Comparison of ENCODE assay signal across 8 cellular contexts in genomic region chr4:124262211-124263179, GRCh38.
DNase-seq lines count a peak whose midpoint lies in the region; ATAC-seq and TF ChIP-seq lines count a peak whose summit lies in the region.

No MANE protein-coding gene starts in this region.

- H4K20me1 ChIP-seq in H9 (ENCODE audit: control insufficient read depth, insufficient read depth, insufficient read length) (no peaks in the 10 kb centered on the region), Loucy (ENCODE audit: insufficient read depth, low read length, poor library complexity, severe bottlenecking) (no peaks in the 10 kb centered on the region)

- H3K9me3 ChIP-seq in H9 (ENCODE audit: control insufficient read depth, low read depth, low read length) (no peaks in the 10 kb centered on the region), Loucy (ENCODE audit: insufficient read depth, low read depth, low read length) (no peaks in the 10 kb centered on the region), RWPE2 (ENCODE audit: severe bottlenecking) (no peaks in the 10 kb centered on the region), sigmoid colon (no peaks in the 10 kb centered on the region)

- intact Hi-C loops in sigmoid colon (cut with DNase I) = loop anchor here (2.0 to 10.0 kb wide), 4 partner anchors 618 to 1340 kb away; partner anchors contain the start of genes NUDT6 and SPRY1

- no peaks in the 10 kb centered on the region for H3K9me3 Mint-ChIP-seq in H9

- DNase-seq in NCI-H146 (lab: John Stamatoyannopoulos, UW) (peak; percentile 49), NCI-H146 treated with DMSO at 0.1 percent for 48 hours (lab: John Stamatoyannopoulos, UW; ENCODE audit: unreplicated experiment) (no peak), H9 (peak; percentile 47), RWPE2 (ENCODE audit: low spot score) (no peak), amniotic stem cell (lab: John Stamatoyannopoulos, UW) (peak; percentile 78), hepatic stellate cell (ENCODE audit: low spot score) (peak; percentile 46), sigmoid colon (peak; percentile 79)

- H3K9me2 ChIP-seq in Loucy (replicated peaks; ENCODE audit: low read depth, low read length) = no peaks in the 10 kb centered on the region

- H3K23me2 ChIP-seq in H9 (ENCODE audit: insufficient read length, low read depth, low read length, poor library complexity, severe bottlenecking) = no peaks in the 10 kb centered on the region

- H3K4me3 ChIP-seq in Loucy (ENCODE audit: low read length, poor library complexity, severe bottlenecking) (no peak overlapping the region), RWPE2 (ENCODE audit: severe bottlenecking) (no peak overlapping the region), sigmoid colon (no peak overlapping the region)

- no peak overlapping the region for H3K9ac ChIP-seq in H9 (ENCODE audit: extremely low read depth, insufficient read length, low read length)
- H3K9ac ChIP-seq in Loucy (ENCODE audit: low read depth, low read length, poor library complexity, severe bottlenecking) = no peak overlapping the region

- no peak overlapping the region for H2BK5ac ChIP-seq in H9 (ENCODE audit: insufficient read length, low read length)

- no peak for TF ChIP-seq EP300 in sigmoid colon (IDR thresholded peaks at IDR 0.05)

- H3K4me3 Mint-ChIP-seq in H9 = no peak overlapping the region

- no peak overlapping the region for H2AK5ac ChIP-seq in H9 (ENCODE audit: insufficient read length, low read length)

- no peak overlapping the region for H4K8ac ChIP-seq in H9 (replicated peaks; ENCODE audit: insufficient read length, low read depth, low read length)

- no peaks in the 10 kb centered on the region for H3K36me3 Mint-ChIP-seq in H9 (ENCODE audit: insufficient read depth in 1 of 3, low read depth in 3 of 3)

- H3K36me3 ChIP-seq in Loucy (ENCODE audit: insufficient read depth, low read length) (no peaks in the 10 kb centered on the region), RWPE2 (ENCODE audit: low read depth) (no peaks in the 10 kb centered on the region), sigmoid colon (no peaks in the 10 kb centered on the region)

- H2BK20ac ChIP-seq in H9 (ENCODE audit: low read depth, low read length, poor library complexity, severe bottlenecking) = no peak overlapping the region

- no peaks in the 10 kb centered on the region for H3F3A ChIP-seq in Loucy (ENCODE audit: low read depth)

- no peaks in the 10 kb centered on the region for H3K4me1 Mint-ChIP-seq in H9

- no peak overlapping the region for H3K4ac ChIP-seq in H9 (ENCODE audit: low read depth, low read length)

- no peaks in the 10 kb centered on the region for H3K79me1 ChIP-seq in H9 (ENCODE audit: insufficient read depth, low read depth, low read length, poor library complexity, severe bottlenecking)

- H3T11ph ChIP-seq in H9 (ENCODE audit: low read length) = no peak overlapping the region

- no CpG with 5 or more reads among the region's 7 CpGs for WGBS in H9 (ENCODE audit: extremely low coverage, insufficient read length, low lambda C conversion rate)
- WGBS in sigmoid colon, 2 donors = 7 to 22% methylated on average over 7 of the region's 7 CpGs

- no peaks in the 10 kb centered on the region for H3K4me1 ChIP-seq in H9 (ENCODE audit: insufficient read depth, low read length)
- H3K4me1 ChIP-seq in Loucy (ENCODE audit: insufficient read depth, low read length, poor library complexity, severe bottlenecking) = no peaks in the 10 kb centered on the region
- H3K4me1 ChIP-seq in RWPE2 (ENCODE audit: insufficient read depth, poor library complexity, severe bottlenecking) = no peaks in the 10 kb centered on the region
- H3K4me1 ChIP-seq in sigmoid colon = peaks cover 0 to 10% (median 7%) of the 10 kb centered on the region in 4 donors

- TF ChIP-seq CTCF in H9 (conservative IDR thresholded peaks at IDR 0.05) (peak; percentile 91), Loucy (conservative IDR thresholded peaks at IDR 0.05; ENCODE audit: low read length) (peak; percentile 95), RWPE2 (IDR thresholded peaks at IDR 0.05; ENCODE audit: poor library complexity, severe bottlenecking) (peak; percentile 95), sigmoid colon (IDR thresholded peaks at IDR 0.05) (peak; percentile 60 to 83 (median 62))

- H4K91ac ChIP-seq in H9 (ENCODE audit: insufficient read length, low read depth, low read length) = no peak overlapping the region

- H3K4me2 ChIP-seq in H9 (ENCODE audit: insufficient read depth, insufficient read length, low read length) (no peak overlapping the region), Loucy (ENCODE audit: low read depth, low read length, poor library complexity, severe bottlenecking) (peak overlapping the region; percentile 14)

- H3K27ac ChIP-seq in H9 (ENCODE audit: insufficient read length, low read depth, low read length) = no peak overlapping the region
- H3K27ac ChIP-seq in RWPE2 (ENCODE audit: poor library complexity, severe bottlenecking) = no peak overlapping the region
- H3K27ac ChIP-seq in sigmoid colon = no peak overlapping the region

- H3K27me3 ChIP-seq in H9 (ENCODE audit: insufficient read depth, low read length) = no peaks in the 10 kb centered on the region
- H3K27me3 ChIP-seq in Loucy (ENCODE audit: insufficient read depth, low read length, poor library complexity, severe bottlenecking) = no peaks in the 10 kb centered on the region
- H3K27me3 ChIP-seq in RWPE2 (ENCODE audit: insufficient read depth, poor library complexity, severe bottlenecking) = no peaks in the 10 kb centered on the region
- no peaks in the 10 kb centered on the region for H3K27me3 ChIP-seq in sigmoid colon

- no peak overlapping the region for H3K18ac ChIP-seq in H9 (ENCODE audit: insufficient read length, low read depth, low read length)

- peak; percentile 91 for ATAC-seq in RWPE2 (ENCODE audit: low read depth)

- TF ChIP-seq POLR2A in sigmoid colon (IDR thresholded peaks at IDR 0.05) = no peak

- no peak overlapping the region for H2BK15ac ChIP-seq in H9 (ENCODE audit: low read depth, low read length)

- no peak overlapping the region for H3K56ac ChIP-seq in H9 (ENCODE audit: insufficient read length, low read depth, low read length)

- no peak overlapping the region for H2BK12ac ChIP-seq in H9 (ENCODE audit: insufficient read length, low read depth, low read length)

- no peak overlapping the region for H2BK120ac ChIP-seq in H9 (ENCODE audit: low read depth, low read length, poor library complexity, severe bottlenecking)

- H3K79me2 ChIP-seq in H9 (ENCODE audit: insufficient read depth, low read length) = no peaks in the 10 kb centered on the region
- H3K79me2 ChIP-seq in Loucy (ENCODE audit: insufficient read depth, low read length) = no peaks in the 10 kb centered on the region

- no peaks in the 10 kb centered on the region for H3K27me3 Mint-ChIP-seq in H9 (ENCODE audit: low read depth)

- no peak overlapping the region for H4K5ac ChIP-seq in H9 (ENCODE audit: insufficient read length, low read depth, low read length)

- H2AFZ ChIP-seq in H9 (ENCODE audit: low read length) (no peak overlapping the region), Loucy (ENCODE audit: low read length) (peak overlapping the region; percentile 23; the same call in 1 of the 2 replicates)

- no peak overlapping the region for H3K27ac Mint-ChIP-seq in H9

- no peak overlapping the region for H3K14ac ChIP-seq in H9 (ENCODE audit: insufficient read depth, low read length)

- no peak overlapping the region for H3K23ac ChIP-seq in H9 (ENCODE audit: insufficient read length, low read depth, low read length)

Comparison
In these comparisons a context has a peak if more than half of its experiments do, and no peak if none do; other contexts are left out.
1. DNase-seq: peak in NCI-H146 (single experiment), H9 (single experiment), amniotic stem cell (single experiment), hepatic stellate cell (single experiment) and sigmoid colon (single experiment); none in NCI-H146 treated with DMSO at 0.1 percent for 48 hours (single experiment) and RWPE2 (single experiment).
2. Peak in every context shown above with its lines, with median percentiles within 50 percentile points of each other: CTCF ChIP-seq.